17 cellular contexts compared by ENCODE assay signal in genomic region chr16:57804111-57804837, GRCh38. TPM values are rescaled to one million over a fixed set of nuclear protein-coding genes. Genes with fewer than 3 reads are reported as not detected.
A peak's percentile ranks its signal among the peaks of the same experiment; 100 is the strongest.
DNase-seq lines count a peak whose midpoint lies in the region; TF ChIP-seq lines count a peak whose summit lies in the region.
"Had no signal": no experiment of that assay in that cellular context is flagged by ENCODE, and none has a peak within 500 bp of the region (broad histone marks: within the 10 kb centered on the region; RNA-seq: fewer than 3 reads in every experiment).

No MANE protein-coding gene starts in this region.

- DNase-seq in RWPE1 (ENCODE audit: low spot score) (no peak), epithelial cell of prostate (ENCODE audit: low read depth, low spot score) (no peak), midbrain (lab: John Stamatoyannopoulos, UW) (peak; percentile 51), tibial nerve (ENCODE audit: low spot score in 2 of 2) (no peak), NCI-H524 (lab: John Stamatoyannopoulos, UW) (no peak), HFFc6 (no peak), GM03348 (ENCODE audit: low spot score) (no peak)
- no peak for DNase-seq in activated CD4-positive, alpha-beta T cell treated with anti-CD3 and anti-CD28 coated beads for 1 hour
- DNase-seq: activated CD4-positive, alpha-beta T cell treated with anti-CD3 and anti-CD28 coated beads for 48 hours; DMS 273 treated with DMSO at 0.1 percent for 48 hours; effector memory CD8-positive, alpha-beta T cell; NCI-H1694; NCI-H446 had no signal

- H3K27me3 ChIP-seq in tibial nerve = no peaks in the 10 kb centered on the region
- H3K27me3 ChIP-seq: SJCRH30 had no signal

- TF ChIP-seq EP300 in tibial nerve (IDR thresholded peaks at IDR 0.05) = no peak

- H3K4me1 Mint-ChIP-seq in HFFc6 (ENCODE audit: low read depth) = peaks cover 73% of the 10 kb centered on the region

- H3K4me3 Mint-ChIP-seq in HFFc6 = no peak overlapping the region
- H3K4me3 Mint-ChIP-seq: activated naive CD4-positive, alpha-beta T cell treated with anti-CD3 and anti-CD28 coated beads, Interleukin-2, amount 50 U/mL, for 24 hours had no signal

- peaks cover 1% of the 10 kb centered on the region for H3K27me3 Mint-ChIP-seq in HFFc6 (ENCODE audit: insufficient read depth)
- H3K27me3 Mint-ChIP-seq: effector memory CD8-positive, alpha-beta T cell had no signal

- H3K27ac Mint-ChIP-seq in HFFc6 = no peak overlapping the region
- H3K27ac Mint-ChIP-seq: activated naive CD4-positive, alpha-beta T cell treated with anti-CD3 and anti-CD28 coated beads, Interleukin-2, amount 50 U/mL, for 24 hours had no signal

- no peaks in the 10 kb centered on the region for H3K9me3 Mint-ChIP-seq in HFFc6
- H3K9me3 Mint-ChIP-seq: activated naive CD4-positive, alpha-beta T cell treated with anti-CD3 and anti-CD28 coated beads, Interleukin-2, amount 50 U/mL, for 24 hours; effector memory CD8-positive, alpha-beta T cell; neural progenitor cell had no signal

- no peak overlapping the region for H3K4me3 ChIP-seq in tibial nerve
- H3K4me3 ChIP-seq: neural progenitor cell, thoracic aorta had no signal

- CTCF ChIA-PET in RWPE1 (lab: Yijun Ruan, JAX) = no interaction called here

- H3K36me3 Mint-ChIP-seq in HFFc6 (ENCODE audit: low read depth) = peaks cover 11% of the 10 kb centered on the region; the same call in 1 of the 2 replicates
- H3K36me3 Mint-ChIP-seq: activated naive CD4-positive, alpha-beta T cell treated with anti-CD3 and anti-CD28 coated beads, Interleukin-2, amount 50 U/mL, for 24 hours; neural progenitor cell had no signal

- TF ChIP-seq CTCF in RWPE1 (conservative IDR thresholded peaks at IDR 0.05; ENCODE audit: low read depth) = no peak
- no peak for TF ChIP-seq CTCF in tibial nerve (IDR thresholded peaks at IDR 0.05)
- no peak for TF ChIP-seq CTCF in HFFc6 (IDR thresholded peaks at IDR 0.05)

- WGBS in tibial nerve, 2 donors = 47 to 51% methylated on average over 5 of the region's 5 CpGs

- no peaks in the 10 kb centered on the region for H3K36me3 ChIP-seq in tibial nerve
- H3K36me3 ChIP-seq: neural progenitor cell, SJCRH30, thoracic aorta had no signal

- no peak for TF ChIP-seq POLR2A in tibial nerve (IDR thresholded peaks at IDR 0.05)

- H3K27ac ChIP-seq in RWPE1 (peak overlapping the region; percentile 97; the same call in 1 of the 2 replicates), epithelial cell of prostate (peak overlapping the region; percentile 87), tibial nerve (peak overlapping the region in 3 of 4 donors; percentile 81 to 95 (median 95))
- H3K27ac ChIP-seq: neural progenitor cell had no signal

- POLR2A ChIA-PET in RWPE1 (lab: Yijun Ruan, JAX; ENCODE audit: low non-redundant PET) = no interaction called here

- H3K9me3 ChIP-seq in tibial nerve = no peaks in the 10 kb centered on the region
- H3K9me3 ChIP-seq: SJCRH30, thoracic aorta had no signal

- H3K4me1 ChIP-seq in tibial nerve = peaks cover 0 to 67% (median 41%) of the 10 kb centered on the region in 4 donors

RNA-seq across cellular contexts. Expression of gene KIFC3, which starts 2.0 kb away (rescaled TPM):
- 10 to 100 TPM; 50.9 to 87.0 (median 60.2) TPM for total RNA-seq in tibial nerve
- total RNA-seq in HFFc6 (2021; fragmentation: NEBNext Ultra II Directional; extraction: Animal tissue kit (Norgen Biotek cat#: 25700)) = 10 to 100 TPM; 51.8 to 81.5 (median 72.7) TPM
